ENCODE assay signal across 25 cellular contexts in the genomic region with DNA sequence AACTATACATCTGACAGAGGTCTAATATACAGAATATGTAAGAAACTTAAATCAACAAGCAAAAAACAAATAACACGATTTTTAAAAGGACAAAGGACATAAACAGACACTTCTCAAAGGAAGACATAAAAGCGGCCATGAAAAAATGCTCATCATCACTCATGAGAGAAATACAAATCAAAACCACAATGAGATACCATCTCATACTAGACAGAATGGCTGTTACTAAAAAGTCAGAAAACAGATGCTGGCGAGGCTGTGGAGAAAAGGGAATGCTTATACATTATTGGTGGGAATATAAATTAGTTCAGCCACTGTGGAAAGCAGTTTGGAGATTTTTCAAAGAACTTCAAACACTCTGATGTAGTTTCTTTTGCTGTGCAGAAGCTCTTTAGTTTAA. TPM values are rescaled to one million over a fixed set of nuclear protein-coding genes. Genes with fewer than 3 reads are reported as not detected.
A peak's percentile ranks its signal among the peaks of the same experiment; 100 is the strongest.
DNase-seq lines count a peak whose midpoint lies in the region; ATAC-seq and FAIRE-seq lines count a peak whose summit lies in the region.
"Had no signal": no experiment of that assay in that cellular context is flagged by ENCODE, and none has a peak within 500 bp of the region (broad histone marks: within the 10 kb centered on the region; RNA-seq: fewer than 3 reads in every experiment).

No MANE protein-coding gene starts in this region.

- ATAC-seq in T-helper 17 cell (peak; percentile 32), GM18909 (IDR thresholded peaks at IDR 0.05; ENCODE audit: poor library complexity, unreplicated experiment) (no peak), GM21447 (IDR thresholded peaks at IDR 0.05; ENCODE audit: unreplicated experiment) (no peak)
- ATAC-seq: A549, T-cell had no signal

- no peak overlapping the region for H3K27ac ChIP-seq in CD4-positive, alpha-beta memory T cell (ENCODE audit: low read depth, low read length)
- H3K27ac ChIP-seq: A549, PC-9, RWPE1 had no signal

- H3K27me3 Mint-ChIP-seq in CD4-positive, alpha-beta memory T cell, result no peaks in the 10 kb centered on the region
- no peaks in the 10 kb centered on the region for H3K27me3 Mint-ChIP-seq in T-helper 17 cell
- H3K27me3 Mint-ChIP-seq: T-cell had no signal

- peaks cover 39% of the 10 kb centered on the region for H3K4me1 ChIP-seq in CD4-positive, alpha-beta memory T cell (ENCODE audit: insufficient read depth, low read length)
- H3K4me1 ChIP-seq: BE2C had no signal

- H3K4me1 Mint-ChIP-seq in CD4-positive, alpha-beta memory T cell, result peaks cover 25 to 46% (median 34%) of the 10 kb centered on the region in 4 donors
- peaks cover 44% of the 10 kb centered on the region for H3K4me1 Mint-ChIP-seq in T-helper 17 cell

- no peaks in the 10 kb centered on the region for H3K9me3 ChIP-seq in CD4-positive, alpha-beta memory T cell (ENCODE audit: control insufficient read depth in 1 of 2, low read length in 2 of 2)
- no peaks in the 10 kb centered on the region for H3K9me3 ChIP-seq in T-helper 17 cell (ENCODE audit: control insufficient read depth, low read length, poor library complexity, severe bottlenecking)
- H3K9me3 ChIP-seq: A549, BE2C had no signal

- H3K4me3 ChIP-seq in CD4-positive, alpha-beta memory T cell (ENCODE audit: low read length in 2 of 2), result no peak overlapping the region
- H3K4me3 ChIP-seq: A549, PC-9 had no signal

- CTCF ChIA-PET in CD4-positive, alpha-beta memory T cell (lab: Charles Lee; ENCODE audit: partially characterized antibody), result no interaction called here

- POLR2A ChIA-PET in CD4-positive, alpha-beta memory T cell (lab: Charles Lee; ENCODE audit: partially characterized antibody), result no interaction called here

- FAIRE-seq in RCC 7860 (lab: Jason Lieb, UNC), result no peak
- FAIRE-seq: A549, GM12892, GM19239 had no signal

- H3K36me3 ChIP-seq in CD4-positive, alpha-beta memory T cell (ENCODE audit: insufficient read depth, low read length), result no peaks in the 10 kb centered on the region
- H3K36me3 ChIP-seq: BE2C had no signal

- H3K27ac Mint-ChIP-seq in CD4-positive, alpha-beta memory T cell, result peak overlapping the region in 3 of 7 donors; percentile 7 to 72 (median 71)
- peak overlapping the region; percentile 35 for H3K27ac Mint-ChIP-seq in T-helper 17 cell
- H3K27ac Mint-ChIP-seq: CD14-positive monocyte had no signal

- H3K36me3 Mint-ChIP-seq in CD4-positive, alpha-beta memory T cell, result peaks cover 8% of the 10 kb centered on the region in 2 donors
- no peaks in the 10 kb centered on the region for H3K36me3 Mint-ChIP-seq in T-helper 17 cell (ENCODE audit: low read depth)

- H3K27me3 ChIP-seq in CD4-positive, alpha-beta memory T cell (ENCODE audit: insufficient read depth, low read length), result no peaks in the 10 kb centered on the region
- H3K27me3 ChIP-seq: BE2C had no signal

- peak overlapping the region in 5 of 8 donors; percentile 9 to 62 (median 23) for H3K4me3 Mint-ChIP-seq in CD4-positive, alpha-beta memory T cell
- no peak overlapping the region for H3K4me3 Mint-ChIP-seq in T-helper 17 cell
- H3K4me3 Mint-ChIP-seq: CD14-positive monocyte, T-cell had no signal

- intact Hi-C loops in CD4-positive, alpha-beta memory T cell (cut with micrococcal nuclease), result no loop called here

- peaks cover 0 to 3% (median 0%) of the 10 kb centered on the region in 8 donors for H3K9me3 Mint-ChIP-seq in CD4-positive, alpha-beta memory T cell
- H3K9me3 Mint-ChIP-seq: CD14-positive monocyte, T-cell had no signal

- DNase-seq in CD4-positive, alpha-beta memory T cell, result no peak
- DNase-seq in ELR (ENCODE audit: low read depth) (peak; percentile 40), T-helper 17 cell (no peak), fibroblast of peridontal ligament (ENCODE audit: extremely low read depth) (peak; percentile 11), HuH-7 (ENCODE audit: low spot score) (no peak), RCC 7860 (ENCODE audit: low spot score) (no peak)
- DNase-seq: BE2C, H7, IMR-90, KG1, NCI-H1048, NCI-H1417, NCI-H1694, NCI-H2029 treated with DMSO at 0.1 percent for 48 hours, NCI-H526 treated with DMSO at 0.1 percent for 48 hours, PC-9, SHP77, T-cell had no signal

RNA-seq across cellular contexts. Expression of a gene that starts 33.5 kb away (rescaled TPM):
- total RNA-seq in CD4-positive, alpha-beta memory T cell, result 1 to 10 TPM; 2.7 TPM
- polyA plus RNA-seq in CD4-positive, alpha-beta memory T cell, result 1 to 10 TPM; 4.0 to 4.7 TPM
- 1 to 10 TPM; 2.8 to 3.7 TPM for total RNA-seq in T-helper 17 cell

RNA-seq across cellular contexts. Expression of a gene that starts 52.9 kb away (rescaled TPM):
- total RNA-seq in CD4-positive, alpha-beta memory T cell, result 10 to 100 TPM; 20.3 to 22.8 TPM
- 10 to 100 TPM; 22.9 to 25.3 TPM for polyA plus RNA-seq in CD4-positive, alpha-beta memory T cell
- 10 to 100 TPM; 10.4 to 15.2 TPM for total RNA-seq in T-helper 17 cell

Comparison
In these comparisons a context has a peak if more than half of its experiments do, and no peak if none do; other contexts are left out.
1. DNase-seq: peak in ELR (single experiment) and fibroblast of peridontal ligament (single experiment); none in CD4-positive, alpha-beta memory T cell (0 of 5), T-helper 17 cell (0 of 3), HuH-7 (single experiment) and RCC 7860 (single experiment).